ENCODE assay signal across 10 cellular contexts in genomic region chrX:13377537-13377936, GRCh38. TPM values are rescaled to one million over a fixed set of nuclear protein-coding genes. Genes with fewer than 3 reads are reported as not detected.
DNase-seq lines count a peak whose midpoint lies in the region; ATAC-seq and TF ChIP-seq lines count a peak whose summit lies in the region.
"Had no signal": no experiment of that assay in that cellular context is flagged by ENCODE, and none has a peak within 500 bp of the region (broad histone marks: within the 10 kb centered on the region; RNA-seq: fewer than 3 reads in every experiment).

No MANE protein-coding gene starts in this region.

- H3K4me1 Mint-ChIP-seq in osteocyte (ENCODE audit: unreplicated experiment) = peaks cover 67% of the 10 kb centered on the region

- CTCF ChIA-PET in HEK293T (lab: Yijun Ruan, JAX) = no interaction called here

- peaks cover 5% of the 10 kb centered on the region for H3K9me3 Mint-ChIP-seq in osteocyte (ENCODE audit: unreplicated experiment)

- DNase-seq in EL = peak; percentile 86
- peak; percentile 96 for DNase-seq in NCI-H524 treated with DMSO at 0.1 percent for 48 hours (lab: John Stamatoyannopoulos, UW)
- peak; percentile 46 for DNase-seq in dedifferentiated amniotic fluid mesenchymal stem cell (ENCODE audit: extremely low spot score)
- DNase-seq in osteocyte (ENCODE audit: extremely low spot score, unreplicated experiment) = no peak
- no peak for DNase-seq in DMS79 treated with DMSO at 0.1 percent for 48 hours (lab: John Stamatoyannopoulos, UW)
- DNase-seq in HEK293T (ENCODE audit: extremely low spot score) = no peak
- no peak for DNase-seq in HuH-7 (ENCODE audit: low spot score)
- DNase-seq: NCI-H2081 treated with DMSO at 0.1 percent for 48 hours had no signal

- H3K4me3 Mint-ChIP-seq in osteocyte (ENCODE audit: unreplicated experiment) = no peak overlapping the region

- POLR2A ChIA-PET in HEK293T (lab: Yijun Ruan, JAX) = no interaction called here

- TF ChIP-seq CTCF in osteocyte (IDR thresholded peaks at IDR 0.05) = no peak

- H3K27me3 Mint-ChIP-seq in osteocyte (ENCODE audit: unreplicated experiment) = no peaks in the 10 kb centered on the region

- peak overlapping the region; percentile 78 for H3K27ac Mint-ChIP-seq in osteocyte (ENCODE audit: unreplicated experiment)

- no peaks in the 10 kb centered on the region for H3K36me3 Mint-ChIP-seq in osteocyte (ENCODE audit: unreplicated experiment)

- ATAC-seq in GM18858 (IDR thresholded peaks at IDR 0.05; ENCODE audit: unreplicated experiment) = no peak

TF ChIP-seq in HEK293T, 16 proteins besides CTCF, POLR2A, EP300 and RAD21:
- TF ChIP-seq FOXM1 (IDR thresholded peaks at IDR 0.05; ENCODE audit: borderline replicate concordance) = no peak

RNA-seq across cellular contexts. Expression of gene ATXN3L, which starts 57.7 kb away (rescaled TPM):
- total RNA-seq in osteocyte = not detected in 2 replicates
- total RNA-seq: epithelial cell of proximal tubule had no signal

Comparison
In these comparisons a context has a peak if more than half of its experiments do, and no peak if none do; other contexts are left out.
1. DNase-seq: peak in EL (single experiment), NCI-H524 treated with DMSO at 0.1 percent for 48 hours (single experiment) and dedifferentiated amniotic fluid mesenchymal stem cell (single experiment); none in osteocyte (single experiment), DMS79 treated with DMSO at 0.1 percent for 48 hours (single experiment), HEK293T (single experiment) and HuH-7 (single experiment).